ENCODE assay signal across 26 cellular contexts in genomic region chr7:45143616-45144015, GRCh38. TPM values are rescaled to one million over a fixed set of nuclear protein-coding genes. Genes with fewer than 3 reads are reported as not detected.
DNase-seq lines count a peak whose midpoint lies in the region; ATAC-seq and TF ChIP-seq lines count a peak whose summit lies in the region.
"Had no signal": no experiment of that assay in that cellular context is flagged by ENCODE, and none has a peak within 500 bp of the region (broad histone marks: within the 10 kb centered on the region; RNA-seq: fewer than 3 reads in every experiment).

No MANE protein-coding gene starts in this region.

- H3K36me3 ChIP-seq in breast epithelium (no peaks in the 10 kb centered on the region), PC-3 (ENCODE audit: low read depth, low read length) (no peaks in the 10 kb centered on the region), aorta (ENCODE audit: control insufficient read depth in 1 of 2, insufficient read depth in 2 of 2, low read length in 1 of 2) (no peaks in the 10 kb centered on the region)
- H3K36me3 ChIP-seq: BLaER1, neutrophil, tibial artery had no signal

- BruUV-seq in MCF 10A (replicated peaks; lab: Mats Ljungman, UMichigan) (no TSS peak), PC-3 (replicated peaks; lab: Mats Ljungman, UMichigan) (no TSS peak)

- intact Hi-C loops in MCF 10A (cut with micrococcal nuclease), result no loop called here
- intact Hi-C loops in breast epithelium (cut with DNase I; ENCODE audit: low total_unique reads), result loop anchor here (1.0 to 10.0 kb wide), 2 partner anchors 32 to 721 kb away; no protein-coding TSS in a partner anchor
- intact Hi-C loops in PC-3 (cut with micrococcal nuclease), result no loop called here
- intact Hi-C loops in aorta (cut with DNase I), result no loop called here

- 87 to 90% methylated on average over 4 of the region's 4 CpGs for WGBS in aorta, 2 donors

- H3K4me3 Mint-ChIP-seq in MCF 10A (ENCODE audit: unreplicated experiment), result no peak overlapping the region
- H3K4me3 Mint-ChIP-seq: activated naive CD8-positive, alpha-beta T cell; dendritic cell treated with granulocyte-macrophage colony-stimulating factor and Interleukin-4, amounts not matched to agents 40 ng/mL and 50 ng/mL, for 4 days; GM23338; stimulated activated naive CD8-positive, alpha-beta T cell treated with anti-CD3 and anti-CD28 coated beads, Interleukin-15, amount 100 ng/mL, for 72 hours had no signal

- ATAC-seq in PC-3, result peak; percentile 58
- ATAC-seq in aorta (ENCODE audit: low FRiP score), result no peak
- no peak for ATAC-seq in HG03469 (IDR thresholded peaks at IDR 0.05; ENCODE audit: unreplicated experiment)
- ATAC-seq: GM23338; K562; stimulated activated naive CD8-positive, alpha-beta T cell treated with anti-CD3 and anti-CD28 coated beads, Interleukin-15, amount 100 ng/mL, for 72 hours had no signal

- H3K79me2 ChIP-seq in PC-3 (ENCODE audit: low read length), result no peaks in the 10 kb centered on the region

- no peaks in the 10 kb centered on the region for H4K20me1 ChIP-seq in PC-3 (ENCODE audit: low read length)
- H4K20me1 ChIP-seq: BLaER1 had no signal

- TF ChIP-seq CTCF in MCF 10A (IDR thresholded peaks at IDR 0.05; ENCODE audit: unreplicated experiment) (no peak), breast epithelium (IDR thresholded peaks at IDR 0.05) (no peak), PC-3 (conservative IDR thresholded peaks at IDR 0.05; ENCODE audit: low read depth, low read length) (no peak)

- no peaks in the 10 kb centered on the region for H3K9me2 ChIP-seq in PC-3 (replicated peaks; ENCODE audit: low read length)

- H3K4me1 ChIP-seq in breast epithelium, result no peaks in the 10 kb centered on the region
- no peaks in the 10 kb centered on the region for H3K4me1 ChIP-seq in PC-3 (ENCODE audit: insufficient read depth, low read length)
- H3K4me1 ChIP-seq in aorta (ENCODE audit: control insufficient read depth in 1 of 2, insufficient read depth in 2 of 2, low read length in 2 of 2), result no peaks in the 10 kb centered on the region
- H3K4me1 ChIP-seq: tibial artery had no signal

- no peaks in the 10 kb centered on the region for H3K9me3 ChIP-seq in breast epithelium
- no peaks in the 10 kb centered on the region for H3K9me3 ChIP-seq in PC-3 (ENCODE audit: low read length)
- no peaks in the 10 kb centered on the region for H3K9me3 ChIP-seq in aorta (ENCODE audit: control insufficient read depth, low read length)
- H3K9me3 ChIP-seq: BLaER1, neutrophil, tibial artery had no signal

- no peak overlapping the region for H3K27ac Mint-ChIP-seq in MCF 10A (ENCODE audit: low read depth, unreplicated experiment)
- H3K27ac Mint-ChIP-seq: activated naive CD8-positive, alpha-beta T cell; activated T-helper 2 cell treated with anti-CD3 and anti-CD28 coated beads, Interferon-gamma antibody, Interleukin-2, Interleukin-4, amounts not matched to agents 10 μg/mL and 5 μg/mL and 100 μg/mL, durations not matched to agents 14 hours and 24 hours and 36 hours; dendritic cell treated with granulocyte-macrophage colony-stimulating factor and Interleukin-4, amounts not matched to agents 40 ng/mL and 50 ng/mL, for 4 days; GM23338; stimulated activated naive CD8-positive, alpha-beta T cell treated with anti-CD3 and anti-CD28 coated beads, Interleukin-15, amount 100 ng/mL, for 72 hours had no signal

- TF ChIP-seq POLR2A in breast epithelium (IDR thresholded peaks at IDR 0.05), result no peak

- H2AFZ ChIP-seq in PC-3 (ENCODE audit: low read length), result no peak overlapping the region

- H3K9ac ChIP-seq in PC-3 (ENCODE audit: low read length), result no peak overlapping the region
- H3K9ac ChIP-seq: BLaER1 had no signal

- peaks cover 6% of the 10 kb centered on the region for H3K36me3 Mint-ChIP-seq in MCF 10A (ENCODE audit: insufficient read depth, unreplicated experiment)
- H3K36me3 Mint-ChIP-seq: activated naive CD8-positive, alpha-beta T cell had no signal

- CTCF ChIA-PET in MCF 10A (lab: Yijun Ruan, JAX), result interaction anchor here (0.6 to 1.4 kb wide), 2 partner anchors 11 to 74 kb away, joined by 4 to 5 read pairs; no protein-coding TSS in a partner anchor
- CTCF ChIA-PET in PC-3 (lab: Charles Lee), result no interaction called here

- H3K4me2 ChIP-seq in PC-3 (ENCODE audit: low read length), result no peak overlapping the region
- H3K4me2 ChIP-seq: BLaER1, GM23338 had no signal

- H3K4me3 ChIP-seq in breast epithelium, result no peak overlapping the region
- no peak overlapping the region for H3K4me3 ChIP-seq in PC-3 (ENCODE audit: low read length)
- H3K4me3 ChIP-seq in aorta (ENCODE audit: low read length in 2 of 2), result no peak overlapping the region
- H3K4me3 ChIP-seq: BLaER1, GM23338, K562, lung, tibial artery had no signal

- H3K4me1 Mint-ChIP-seq in MCF 10A (ENCODE audit: insufficient read depth, unreplicated experiment), result no peaks in the 10 kb centered on the region
- H3K4me1 Mint-ChIP-seq: stimulated activated naive CD8-positive, alpha-beta T cell treated with anti-CD3 and anti-CD28 coated beads, Interleukin-15, amount 100 ng/mL, for 72 hours had no signal

- no peaks in the 10 kb centered on the region for H3F3A ChIP-seq in PC-3 (ENCODE audit: low read length, unreplicated experiment)

- peaks cover 44% of the 10 kb centered on the region for H3K27me3 Mint-ChIP-seq in MCF 10A (ENCODE audit: insufficient read depth, unreplicated experiment)

- DNase-seq in MCF 10A (ENCODE audit: unreplicated experiment) (peak; percentile 13), breast epithelium (ENCODE audit: low spot score in 2 of 2) (no peak), PC-3 (peak; percentile 58), epithelial cell of prostate (ENCODE audit: low read depth, low spot score) (peak; percentile 44), aorta (peak; percentile 1 to 4), HT-29 (ENCODE audit: low spot score) (no peak), kidney glomerular epithelial cell (lab: John Stamatoyannopoulos, UW) (no peak)
- DNase-seq: 8988T; activated CD4-positive, alpha-beta T cell treated with anti-CD3 and anti-CD28 coated beads, Interleukin-2, amount 50 U/mL, for 48 hours; activated CD4-positive, CD25-positive, alpha-beta regulatory T cell; activated CD8-positive, alpha-beta memory T cell treated with anti-CD3 and anti-CD28 coated beads, Interleukin-2, amount 50 U/mL, for 48 hours; NCI-H526; retina; RPMI8226; stimulated activated naive CD8-positive, alpha-beta T cell treated with anti-CD3 and anti-CD28 coated beads, Interleukin-15, amount 100 ng/mL, for 72 hours; tibial artery had no signal

- H3K27me3 ChIP-seq in breast epithelium (no peaks in the 10 kb centered on the region), PC-3 (ENCODE audit: low read length) (no peaks in the 10 kb centered on the region), aorta (ENCODE audit: control insufficient read depth in 1 of 2, insufficient read depth in 2 of 2, low read length in 1 of 2) (no peaks in the 10 kb centered on the region)
- H3K27me3 ChIP-seq: BLaER1, neutrophil had no signal

- no peaks in the 10 kb centered on the region for H3K9me3 Mint-ChIP-seq in MCF 10A (ENCODE audit: unreplicated experiment)
- H3K9me3 Mint-ChIP-seq: activated T-helper 2 cell treated with anti-CD3 and anti-CD28 coated beads, Interferon-gamma antibody, Interleukin-2, Interleukin-4, amounts not matched to agents 10 μg/mL and 5 μg/mL and 100 μg/mL, durations not matched to agents 14 hours and 24 hours and 36 hours; dendritic cell treated with granulocyte-macrophage colony-stimulating factor and Interleukin-4, amounts not matched to agents 40 ng/mL and 50 ng/mL, for 4 days; GM23338; stimulated activated naive CD8-positive, alpha-beta T cell treated with anti-CD3 and anti-CD28 coated beads, Interleukin-15, amount 100 ng/mL, for 72 hours had no signal

- POLR2A ChIA-PET in MCF 10A (lab: Yijun Ruan, JAX), result interaction anchor here (0.6 kb wide), 1 partner anchor 725 kb away, joined by 3 read pairs; no protein-coding TSS in a partner anchor
- POLR2A ChIA-PET in PC-3 (lab: Charles Lee; ENCODE audit: unreplicated experiment), result no interaction called here

- H3K27ac ChIP-seq in breast epithelium (no peak overlapping the region), PC-3 (ENCODE audit: low read length) (no peak overlapping the region), epithelial cell of prostate (no peak overlapping the region), aorta (ENCODE audit: low read depth in 1 of 2, low read length in 2 of 2) (no peak overlapping the region)
- H3K27ac ChIP-seq: BLaER1, neutrophil, tibial artery had no signal

RNA-seq across cellular contexts. Expression of gene RAMP3, which starts 14.0 kb away (rescaled TPM):
- not detected in 2 replicates for total RNA-seq in MCF 10A (2022)
- total RNA-seq in breast epithelium, result 100 to 1,000 TPM in 1 of 3 donors, 10 to 100 TPM in 2; 11.7 to 103 (median 76.8) TPM
- total RNA-seq in PC-3 (2014; rRNA removed), result not detected in 2 replicates
- total RNA-seq in aorta, result 10 to 100 TPM; 43.0 to 78.0 TPM
- 10 to 100 TPM in 1 of 2 donors, 1 to 10 TPM in 1; 5.0 to 14.7 TPM for polyA plus RNA-seq in aorta
- not detected in 2 replicates for total RNA-seq in HT-29 (2014; rRNA removed; shearing (Covaris generic))
- total RNA-seq: fibroblast of villous mesenchyme, K562 had no signal
- polyA plus RNA-seq: K562 had no signal

RNA-seq across cellular contexts. Expression of gene TBRG4, which starts 32.1 kb away (rescaled TPM):
- total RNA-seq in MCF 10A (2022), result 77.2 and 85.7 TPM in 2 replicates
- 10 to 100 TPM; 37.9 to 63.8 (median 62.3) TPM for total RNA-seq in breast epithelium
- 107 and 139 TPM in 2 replicates for total RNA-seq in PC-3 (2014; rRNA removed)
- 10 to 100 TPM; 35.0 to 41.4 TPM for total RNA-seq in aorta
- 10 to 100 TPM; 14.4 to 41.8 TPM for polyA plus RNA-seq in aorta
- total RNA-seq in HT-29 (2014; rRNA removed; shearing (Covaris generic)), result 230 and 255 TPM in 2 replicates

RNA-seq across cellular contexts. Expression of gene NACAD, which starts 54.8 kb away (rescaled TPM):
- total RNA-seq in MCF 10A (2022) (not detected in 2 replicates), breast epithelium (1 to 10 TPM; 1.2 to 7.5 (median 3.2) TPM), PC-3 (2014; rRNA removed) (0.12 and 0.26 TPM in 2 replicates), aorta (10 to 100 TPM; 10.0 to 15.7 TPM)
- 10 to 100 TPM in 1 of 2 donors, 1 to 10 TPM in 1; 1.3 to 15.4 TPM for polyA plus RNA-seq in aorta
- 0.10 and 0.43 TPM in 2 replicates for total RNA-seq in HT-29 (2014; rRNA removed; shearing (Covaris generic))

Comparison
In these comparisons a context has a peak if more than half of its experiments do, and no peak if none do; other contexts are left out.
1. DNase-seq: peak in MCF 10A (single experiment), PC-3 (single experiment), epithelial cell of prostate (single experiment) and aorta (2 of 2); none in breast epithelium (0 of 2), HT-29 (single experiment) and kidney glomerular epithelial cell (single experiment).
2. RNA of gene RAMP3, which starts 14.0 kb away (total RNA-seq): 43.0 to 78.0 TPM in aorta and 11.7 to 103 TPM in breast epithelium; not detected in MCF 10A, not detected in PC-3 and not detected in HT-29; every median in the first group is over 10 times any median in the second.